In the genomic region with DNA sequence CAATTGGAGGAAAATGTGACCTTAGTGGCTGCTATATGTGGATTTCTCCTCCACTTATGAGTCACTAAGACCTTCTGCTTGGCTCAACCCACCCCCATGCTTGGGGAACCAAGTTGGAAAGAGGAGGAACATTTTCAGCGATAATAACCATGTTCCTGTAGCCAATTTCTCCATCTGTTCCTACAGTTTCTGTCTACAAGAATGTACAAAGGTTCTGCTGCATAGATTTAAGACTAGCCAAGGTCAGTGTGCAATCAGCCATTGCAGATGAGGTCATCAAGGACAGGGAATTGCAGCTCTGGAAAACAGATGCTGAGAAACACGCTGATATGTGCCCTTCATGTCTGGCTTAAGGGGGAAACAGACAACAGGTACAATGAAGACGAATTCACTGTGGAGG, we compare ENCODE assay signal across 1 cellular context.
TF ChIP-seq lines count a peak whose summit lies in the region.

No MANE protein-coding gene starts in this region.

TF ChIP-seq in SK-N-SH, 30 proteins besides CTCF, POLR2A, EP300 and RAD21 (continued from another document):
- TF ChIP-seq, protein P1, sequence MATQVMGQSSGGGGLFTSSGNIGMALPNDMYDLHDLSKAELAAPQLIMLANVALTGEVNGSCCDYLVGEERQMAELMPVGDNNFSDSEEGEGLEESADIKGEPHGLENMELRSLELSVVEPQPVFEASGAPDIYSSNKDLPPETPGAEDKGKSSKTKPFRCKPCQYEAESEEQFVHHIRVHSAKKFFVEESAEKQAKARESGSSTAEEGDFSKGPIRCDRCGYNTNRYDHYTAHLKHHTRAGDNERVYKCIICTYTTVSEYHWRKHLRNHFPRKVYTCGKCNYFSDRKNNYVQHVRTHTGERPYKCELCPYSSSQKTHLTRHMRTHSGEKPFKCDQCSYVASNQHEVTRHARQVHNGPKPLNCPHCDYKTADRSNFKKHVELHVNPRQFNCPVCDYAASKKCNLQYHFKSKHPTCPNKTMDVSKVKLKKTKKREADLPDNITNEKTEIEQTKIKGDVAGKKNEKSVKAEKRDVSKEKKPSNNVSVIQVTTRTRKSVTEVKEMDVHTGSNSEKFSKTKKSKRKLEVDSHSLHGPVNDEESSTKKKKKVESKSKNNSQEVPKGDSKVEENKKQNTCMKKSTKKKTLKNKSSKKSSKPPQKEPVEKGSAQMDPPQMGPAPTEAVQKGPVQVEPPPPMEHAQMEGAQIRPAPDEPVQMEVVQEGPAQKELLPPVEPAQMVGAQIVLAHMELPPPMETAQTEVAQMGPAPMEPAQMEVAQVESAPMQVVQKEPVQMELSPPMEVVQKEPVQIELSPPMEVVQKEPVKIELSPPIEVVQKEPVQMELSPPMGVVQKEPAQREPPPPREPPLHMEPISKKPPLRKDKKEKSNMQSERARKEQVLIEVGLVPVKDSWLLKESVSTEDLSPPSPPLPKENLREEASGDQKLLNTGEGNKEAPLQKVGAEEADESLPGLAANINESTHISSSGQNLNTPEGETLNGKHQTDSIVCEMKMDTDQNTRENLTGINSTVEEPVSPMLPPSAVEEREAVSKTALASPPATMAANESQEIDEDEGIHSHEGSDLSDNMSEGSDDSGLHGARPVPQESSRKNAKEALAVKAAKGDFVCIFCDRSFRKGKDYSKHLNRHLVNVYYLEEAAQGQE (IDR thresholded peaks at IDR 0.05; ENCODE audit: low read depth, low read length) = no peak
- TF ChIP-seq ELF1 (IDR thresholded peaks at IDR 0.05) = no peak
- peak; percentile 97 for TF ChIP-seq RCOR1 (IDR thresholded peaks at IDR 0.05; ENCODE audit: low read length)
- peak; percentile 65; the same call in 1 of the 2 replicates for TF ChIP-seq FOXJ3 (CRISPR knock-in tag; IDR thresholded peaks at IDR 0.05)
- TF ChIP-seq EZH2phosphoT487 (IDR thresholded peaks at IDR 0.05; ENCODE audit: borderline replicate concordance, low read depth) = no peak
- no peak for TF ChIP-seq SIN3A (IDR thresholded peaks at IDR 0.05; ENCODE audit: borderline replicate concordance, low read depth, low read length)
- no peak for TF ChIP-seq NRF1 (IDR thresholded peaks at IDR 0.05; ENCODE audit: low read depth, low read length)
- TF ChIP-seq RXRA (IDR thresholded peaks at IDR 0.05; ENCODE audit: borderline replicate concordance, low read depth) = no peak
- TF ChIP-seq SMC3 (IDR thresholded peaks at IDR 0.05; ENCODE audit: low read depth, low read length) = no peak
- TF ChIP-seq MXI1 (IDR thresholded peaks at IDR 0.05; ENCODE audit: low read depth, low read length) = peak; percentile 33; the same call in 1 of the 2 replicates
- TF ChIP-seq, protein P2, sequence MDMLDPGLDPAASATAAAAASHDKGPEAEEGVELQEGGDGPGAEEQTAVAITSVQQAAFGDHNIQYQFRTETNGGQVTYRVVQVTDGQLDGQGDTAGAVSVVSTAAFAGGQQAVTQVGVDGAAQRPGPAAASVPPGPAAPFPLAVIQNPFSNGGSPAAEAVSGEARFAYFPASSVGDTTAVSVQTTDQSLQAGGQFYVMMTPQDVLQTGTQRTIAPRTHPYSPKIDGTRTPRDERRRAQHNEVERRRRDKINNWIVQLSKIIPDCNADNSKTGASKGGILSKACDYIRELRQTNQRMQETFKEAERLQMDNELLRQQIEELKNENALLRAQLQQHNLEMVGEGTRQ (IDR thresholded peaks at IDR 0.05; ENCODE audit: borderline replicate concordance, low read depth, low read length) = no peak
- no peak for TF ChIP-seq USF1 (IDR thresholded peaks at IDR 0.05; ENCODE audit: borderline replicate concordance, low read depth)
- TF ChIP-seq TCF12 (IDR thresholded peaks at IDR 0.05) = peak; percentile 57
- TF ChIP-seq, protein P3, sequence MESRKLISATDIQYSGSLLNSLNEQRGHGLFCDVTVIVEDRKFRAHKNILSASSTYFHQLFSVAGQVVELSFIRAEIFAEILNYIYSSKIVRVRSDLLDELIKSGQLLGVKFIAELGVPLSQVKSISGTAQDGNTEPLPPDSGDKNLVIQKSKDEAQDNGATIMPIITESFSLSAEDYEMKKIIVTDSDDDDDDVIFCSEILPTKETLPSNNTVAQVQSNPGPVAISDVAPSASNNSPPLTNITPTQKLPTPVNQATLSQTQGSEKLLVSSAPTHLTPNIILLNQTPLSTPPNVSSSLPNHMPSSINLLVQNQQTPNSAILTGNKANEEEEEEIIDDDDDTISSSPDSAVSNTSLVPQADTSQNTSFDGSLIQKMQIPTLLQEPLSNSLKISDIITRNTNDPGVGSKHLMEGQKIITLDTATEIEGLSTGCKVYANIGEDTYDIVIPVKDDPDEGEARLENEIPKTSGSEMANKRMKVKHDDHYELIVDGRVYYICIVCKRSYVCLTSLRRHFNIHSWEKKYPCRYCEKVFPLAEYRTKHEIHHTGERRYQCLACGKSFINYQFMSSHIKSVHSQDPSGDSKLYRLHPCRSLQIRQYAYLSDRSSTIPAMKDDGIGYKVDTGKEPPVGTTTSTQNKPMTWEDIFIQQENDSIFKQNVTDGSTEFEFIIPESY (IDR thresholded peaks at IDR 0.05; ENCODE audit: borderline replicate concordance, low read depth) = no peak
- TF ChIP-seq PBX3 (IDR thresholded peaks at IDR 0.05) = no peak
TF ChIP-seq in SK-N-SH: peak in this region for 6.
